ENCODE assay signal across 16 cellular contexts in the genomic region with DNA sequence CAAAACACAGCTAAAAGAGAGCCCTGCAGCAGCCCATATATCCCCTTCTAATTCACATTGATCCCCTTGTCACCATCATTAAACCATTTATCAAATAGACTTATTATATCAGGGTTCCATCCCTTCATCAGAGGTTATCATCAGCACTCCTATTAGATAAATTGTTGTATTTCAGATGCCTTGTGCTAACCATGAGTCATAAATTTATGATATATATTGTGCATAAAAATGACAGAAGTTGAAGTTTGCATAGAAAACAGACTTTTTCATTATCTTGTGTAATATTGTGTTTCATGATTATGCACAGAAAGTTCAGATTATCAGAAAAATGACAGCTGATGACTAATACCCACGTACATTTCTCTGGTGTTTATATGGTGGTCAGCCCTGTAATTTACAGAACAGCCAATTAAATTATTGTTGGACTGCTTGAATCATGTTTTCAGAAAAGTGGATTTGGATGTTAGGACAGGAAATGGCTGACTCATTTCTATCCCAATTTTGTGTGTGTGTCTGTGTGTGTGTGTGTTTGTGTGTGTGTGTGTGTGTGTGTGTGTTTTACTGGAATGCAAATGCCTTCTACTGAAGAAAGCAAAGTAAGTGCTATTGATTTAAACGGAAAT.
DNase-seq lines count a peak whose midpoint lies in the region; ATAC-seq and TF ChIP-seq lines count a peak whose summit lies in the region.
"Had no signal": no experiment of that assay in that cellular context is flagged by ENCODE, and none has a peak within 500 bp of the region (broad histone marks: within the 10 kb centered on the region; RNA-seq: fewer than 3 reads in every experiment).

No MANE protein-coding gene starts in this region.

- H3K4me3 ChIP-seq in fibroblast of villous mesenchyme (ENCODE audit: low read depth, low read length) (no peak overlapping the region), tibial artery (no peak overlapping the region)

- peaks cover 0 to 54% (median 9%) of the 10 kb centered on the region in 4 donors for H3K4me1 ChIP-seq in tibial artery

- intact Hi-C loops in tibial artery (cut with DNase I; ENCODE audit: low total_unique reads): no loop called here

- peak; percentile 88 for ATAC-seq in SK-N-SH treated with all-trans-retinoic acid at 6 μM for 48 hours
- no peak for ATAC-seq in GM21526 (IDR thresholded peaks at IDR 0.05; ENCODE audit: low FRiP score, unreplicated experiment)
- ATAC-seq in GM18909 (IDR thresholded peaks at IDR 0.05; ENCODE audit: poor library complexity, unreplicated experiment): no peak
- ATAC-seq: naive thymus-derived CD4-positive, alpha-beta T cell had no signal

- H3K27ac ChIP-seq in tibial artery: peak overlapping the region; percentile 27 to 33
- H3K27ac ChIP-seq: 22Rv1 had no signal

- H3K27me3 ChIP-seq in tibial artery: no peaks in the 10 kb centered on the region

- H3K9me3 ChIP-seq in tibial artery: no peaks in the 10 kb centered on the region

- H3K36me3 ChIP-seq in tibial artery: no peaks in the 10 kb centered on the region

- DNase-seq in NCI-H748 (lab: John Stamatoyannopoulos, UW; ENCODE audit: unreplicated experiment): peak; percentile 15
- DNase-seq in NCI-H748 treated with DMSO at 0.1 percent for 48 hours (lab: John Stamatoyannopoulos, UW): no peak
- peak; percentile 96 for DNase-seq in fibroblast of villous mesenchyme (ENCODE audit: low read depth)
- no peak for DNase-seq in tibial artery
- DNase-seq in COR-L47 (lab: John Stamatoyannopoulos, UW): no peak
- DNase-seq: activated CD4-positive, alpha-beta T cell treated with anti-CD3 and anti-CD28 coated beads, Interleukin-2, amount 10 ng/mL, durations not matched to agents 7 days and 5 days; activated naive CD4-positive, alpha-beta T cell treated with anti-CD3 and anti-CD28 coated beads for 36 hours; effector CD4-positive, alpha-beta T cell; GDM1; MM.1S; naive thymus-derived CD4-positive, alpha-beta T cell; NCI-H446 treated with DMSO at 0.1 percent for 48 hours had no signal

- no peak for TF ChIP-seq CTCF in fibroblast of villous mesenchyme (IDR thresholded peaks at IDR 0.05; ENCODE audit: insufficient read depth, low read depth, low read length)
- no peak for TF ChIP-seq CTCF in tibial artery (IDR thresholded peaks at IDR 0.05)

TF ChIP-seq in SK-N-SH treated with all-trans-retinoic acid at 6 μM for 48 hours, 23 proteins besides CTCF, POLR2A, EP300 and RAD21 (continues in another document):
- TF ChIP-seq ESRRG (CRISPR knock-in tag; IDR thresholded peaks at IDR 0.05) (no peak), TCF4 (CRISPR knock-in tag; IDR thresholded peaks at IDR 0.05; ENCODE audit: borderline replicate concordance) (peak; percentile 55; the same call in 1 of the 2 replicates), ARNTL (CRISPR knock-in tag; IDR thresholded peaks at IDR 0.05; ENCODE audit: borderline replicate concordance, low read depth) (no peak), TOX (CRISPR knock-in tag; IDR thresholded peaks at IDR 0.05; ENCODE audit: borderline replicate concordance) (peak; percentile 96), PPARA (CRISPR knock-in tag; IDR thresholded peaks at IDR 0.05; ENCODE audit: borderline replicate concordance) (no peak), ZFP3 (CRISPR knock-in tag; IDR thresholded peaks at IDR 0.05) (no peak), BACH2 (CRISPR knock-in tag; IDR thresholded peaks at IDR 0.05; ENCODE audit: borderline replicate concordance) (no peak; the same call in 1 of the 2 replicates), ZNF565 (CRISPR knock-in tag; conservative IDR thresholded peaks at IDR 0.05; ENCODE audit: low read depth) (no peak), SNAI2 (CRISPR knock-in tag; IDR thresholded peaks at IDR 0.05) (no peak), RARB (CRISPR knock-in tag; IDR thresholded peaks at IDR 0.05) (0 out of 2 replicates have a peak, but pooled peaks have one; percentile 71), ZC3H10 (CRISPR knock-in tag; IDR thresholded peaks at IDR 0.05) (peak; percentile 64), ZNF70 (CRISPR knock-in tag; IDR thresholded peaks at IDR 0.05) (no peak), GLIS3 (CRISPR knock-in tag; IDR thresholded peaks at IDR 0.05) (no peak), ZNF8 (CRISPR knock-in tag; IDR thresholded peaks at IDR 0.05) (no peak), ZFP30 (CRISPR knock-in tag; IDR thresholded peaks at IDR 0.05) (no peak), ISL1 (CRISPR knock-in tag; IDR thresholded peaks at IDR 0.05) (peak; percentile 92)
- TF ChIP-seq, protein P1, sequence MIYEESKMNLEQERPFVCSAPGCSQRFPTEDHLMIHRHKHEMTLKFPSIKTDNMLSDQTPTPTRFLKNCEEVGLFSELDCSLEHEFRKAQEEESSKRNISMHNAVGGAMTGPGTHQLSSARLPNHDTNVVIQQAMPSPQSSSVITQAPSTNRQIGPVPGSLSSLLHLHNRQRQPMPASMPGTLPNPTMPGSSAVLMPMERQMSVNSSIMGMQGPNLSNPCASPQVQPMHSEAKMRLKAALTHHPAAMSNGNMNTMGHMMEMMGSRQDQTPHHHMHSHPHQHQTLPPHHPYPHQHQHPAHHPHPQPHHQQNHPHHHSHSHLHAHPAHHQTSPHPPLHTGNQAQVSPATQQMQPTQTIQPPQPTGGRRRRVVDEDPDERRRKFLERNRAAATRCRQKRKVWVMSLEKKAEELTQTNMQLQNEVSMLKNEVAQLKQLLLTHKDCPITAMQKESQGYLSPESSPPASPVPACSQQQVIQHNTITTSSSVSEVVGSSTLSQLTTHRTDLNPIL (CRISPR knock-in tag; IDR thresholded peaks at IDR 0.05; ENCODE audit: low read depth): 0 out of 2 replicates have a peak, but pooled peaks have one; percentile 37
- TF ChIP-seq, protein P2, sequence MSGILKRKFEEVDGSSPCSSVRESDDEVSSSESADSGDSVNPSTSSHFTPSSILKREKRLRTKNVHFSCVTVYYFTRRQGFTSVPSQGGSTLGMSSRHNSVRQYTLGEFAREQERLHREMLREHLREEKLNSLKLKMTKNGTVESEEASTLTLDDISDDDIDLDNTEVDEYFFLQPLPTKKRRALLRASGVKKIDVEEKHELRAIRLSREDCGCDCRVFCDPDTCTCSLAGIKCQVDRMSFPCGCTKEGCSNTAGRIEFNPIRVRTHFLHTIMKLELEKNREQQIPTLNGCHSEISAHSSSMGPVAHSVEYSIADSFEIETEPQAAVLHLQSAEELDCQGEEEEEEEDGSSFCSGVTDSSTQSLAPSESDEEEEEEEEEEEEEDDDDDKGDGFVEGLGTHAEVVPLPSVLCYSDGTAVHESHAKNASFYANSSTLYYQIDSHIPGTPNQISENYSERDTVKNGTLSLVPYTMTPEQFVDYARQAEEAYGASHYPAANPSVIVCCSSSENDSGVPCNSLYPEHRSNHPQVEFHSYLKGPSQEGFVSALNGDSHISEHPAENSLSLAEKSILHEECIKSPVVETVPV (CRISPR knock-in tag; IDR thresholded peaks at IDR 0.05): no peak
- TF ChIP-seq, protein P3, sequence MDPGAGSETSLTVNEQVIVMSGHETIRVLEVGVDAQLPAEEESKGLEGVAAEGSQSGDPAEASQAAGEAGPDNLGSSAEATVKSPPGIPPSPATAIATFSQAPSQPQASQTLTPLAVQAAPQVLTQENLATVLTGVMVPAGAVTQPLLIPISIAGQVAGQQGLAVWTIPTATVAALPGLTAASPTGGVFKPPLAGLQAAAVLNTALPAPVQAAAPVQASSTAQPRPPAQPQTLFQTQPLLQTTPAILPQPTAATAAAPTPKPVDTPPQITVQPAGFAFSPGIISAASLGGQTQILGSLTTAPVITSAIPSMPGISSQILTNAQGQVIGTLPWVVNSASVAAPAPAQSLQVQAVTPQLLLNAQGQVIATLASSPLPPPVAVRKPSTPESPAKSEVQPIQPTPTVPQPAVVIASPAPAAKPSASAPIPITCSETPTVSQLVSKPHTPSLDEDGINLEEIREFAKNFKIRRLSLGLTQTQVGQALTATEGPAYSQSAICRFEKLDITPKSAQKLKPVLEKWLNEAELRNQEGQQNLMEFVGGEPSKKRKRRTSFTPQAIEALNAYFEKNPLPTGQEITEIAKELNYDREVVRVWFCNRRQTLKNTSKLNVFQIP (CRISPR knock-in tag; IDR thresholded peaks at IDR 0.05; ENCODE audit: borderline replicate concordance, low read depth): peak; percentile 85; the same call in 1 of the 2 replicates
- TF ChIP-seq, protein P4, sequence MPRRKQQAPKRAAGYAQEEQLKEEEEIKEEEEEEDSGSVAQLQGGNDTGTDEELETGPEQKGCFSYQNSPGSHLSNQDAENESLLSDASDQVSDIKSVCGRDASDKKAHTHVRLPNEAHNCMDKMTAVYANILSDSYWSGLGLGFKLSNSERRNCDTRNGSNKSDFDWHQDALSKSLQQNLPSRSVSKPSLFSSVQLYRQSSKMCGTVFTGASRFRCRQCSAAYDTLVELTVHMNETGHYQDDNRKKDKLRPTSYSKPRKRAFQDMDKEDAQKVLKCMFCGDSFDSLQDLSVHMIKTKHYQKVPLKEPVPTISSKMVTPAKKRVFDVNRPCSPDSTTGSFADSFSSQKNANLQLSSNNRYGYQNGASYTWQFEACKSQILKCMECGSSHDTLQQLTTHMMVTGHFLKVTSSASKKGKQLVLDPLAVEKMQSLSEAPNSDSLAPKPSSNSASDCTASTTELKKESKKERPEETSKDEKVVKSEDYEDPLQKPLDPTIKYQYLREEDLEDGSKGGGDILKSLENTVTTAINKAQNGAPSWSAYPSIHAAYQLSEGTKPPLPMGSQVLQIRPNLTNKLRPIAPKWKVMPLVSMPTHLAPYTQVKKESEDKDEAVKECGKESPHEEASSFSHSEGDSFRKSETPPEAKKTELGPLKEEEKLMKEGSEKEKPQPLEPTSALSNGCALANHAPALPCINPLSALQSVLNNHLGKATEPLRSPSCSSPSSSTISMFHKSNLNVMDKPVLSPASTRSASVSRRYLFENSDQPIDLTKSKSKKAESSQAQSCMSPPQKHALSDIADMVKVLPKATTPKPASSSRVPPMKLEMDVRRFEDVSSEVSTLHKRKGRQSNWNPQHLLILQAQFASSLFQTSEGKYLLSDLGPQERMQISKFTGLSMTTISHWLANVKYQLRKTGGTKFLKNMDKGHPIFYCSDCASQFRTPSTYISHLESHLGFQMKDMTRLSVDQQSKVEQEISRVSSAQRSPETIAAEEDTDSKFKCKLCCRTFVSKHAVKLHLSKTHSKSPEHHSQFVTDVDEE (CRISPR knock-in tag; IDR thresholded peaks at IDR 0.05): no peak

Comparison
In these comparisons a context has a peak if more than half of its experiments do, and no peak if none do; other contexts are left out.
1. DNase-seq: peak in NCI-H748 (single experiment) and fibroblast of villous mesenchyme (single experiment); none in NCI-H748 treated with DMSO at 0.1 percent for 48 hours (single experiment), tibial artery (0 of 2) and COR-L47 (single experiment).